Comparison of ENCODE assay signal across 9 cellular contexts in genomic region chr4:2040391-2041233, GRCh38. TPM values are rescaled to one million over a fixed set of nuclear protein-coding genes. Genes with fewer than 3 reads are reported as not detected.
DNase-seq lines count a peak whose midpoint lies in the region; ATAC-seq and TF ChIP-seq lines count a peak whose summit lies in the region.
"Had no signal": no experiment of that assay in that cellular context is flagged by ENCODE, and none has a peak within 500 bp of the region (broad histone marks: within the 10 kb centered on the region; RNA-seq: fewer than 3 reads in every experiment).

No MANE protein-coding gene starts in this region.

- peaks cover 2% of the 10 kb centered on the region; the same call in 1 of the 3 replicates for H3K4me1 Mint-ChIP-seq in GM23338

- peak overlapping the region; percentile 28; the same call in 1 of the 2 replicates for H2AFZ ChIP-seq in GM23338

- H3K36me3 ChIP-seq in GM23338 (ENCODE audit: insufficient read depth), result no peaks in the 10 kb centered on the region; the same call in 1 of the 2 replicates
- H3K36me3 ChIP-seq in WERI-Rb-1, result peaks cover 7% of the 10 kb centered on the region
- no peaks in the 10 kb centered on the region for H3K36me3 ChIP-seq in gastrocnemius medialis

- in situ Hi-C loops in gastrocnemius medialis (cut with MboI; ENCODE audit: low sequenced_read_pairs in 4 of 4), result no loop called here

- H3K9me3 ChIP-seq in WERI-Rb-1 (ENCODE audit: severe bottlenecking) (no peaks in the 10 kb centered on the region), right cardiac atrium (ENCODE audit: control insufficient read depth, low read length) (no peaks in the 10 kb centered on the region), gastrocnemius medialis (no peaks in the 10 kb centered on the region)

- peak overlapping the region; percentile 92 for H3K4me2 ChIP-seq in GM23338

- TF ChIP-seq POLR2A in gastrocnemius medialis (IDR thresholded peaks at IDR 0.05), result no peak

- peak overlapping the region; percentile 55 for H3K4me3 Mint-ChIP-seq in GM23338

- H3K36me3 Mint-ChIP-seq in GM23338 (ENCODE audit: low read depth), result peaks cover 3% of the 10 kb centered on the region; the same call in 1 of the 3 replicates

- H3K9me2 ChIP-seq in GM23338 (ENCODE audit: insufficient read depth), result no peaks in the 10 kb centered on the region

- 4% methylated on average over 91 of the region's 91 CpGs for WGBS in right cardiac atrium

- DNase-seq in GM23338 (ENCODE audit: low spot score) (peak; percentile 70), WERI-Rb-1 (no peak), right cardiac atrium (peak in 2 of 3 donors; percentile 47 to 53), gastrocnemius medialis (no peak), HEK293T (ENCODE audit: extremely low spot score) (no peak), GM10266 (ENCODE audit: extremely low spot score) (no peak)
- DNase-seq: activated CD4-positive, CD25-positive, alpha-beta regulatory T cell had no signal

- CTCF ChIA-PET in HEK293T (lab: Yijun Ruan, JAX), result no interaction called here

- peaks cover 33% of the 10 kb centered on the region for H3K27me3 Mint-ChIP-seq in GM23338 (ENCODE audit: insufficient read depth, low read depth, poor library complexity)

- H3K4me3 ChIP-seq in GM23338 (peak overlapping the region; percentile 75), WERI-Rb-1 (ENCODE audit: low read depth, low read length) (peak overlapping the region; percentile 70), right cardiac atrium (ENCODE audit: low read length) (peak overlapping the region; percentile 92), gastrocnemius medialis (peak overlapping the region; percentile 61 to 68 (median 65))

- H3K27ac ChIP-seq in GM23338 (ENCODE audit: low read depth), result no peak overlapping the region
- H3K27ac ChIP-seq in WERI-Rb-1, result no peak overlapping the region
- H3K27ac ChIP-seq in right cardiac atrium (ENCODE audit: low read length), result no peak overlapping the region
- H3K27ac ChIP-seq in gastrocnemius medialis, result no peak overlapping the region

- H3K27ac Mint-ChIP-seq in GM23338, result no peak overlapping the region

- no peaks in the 10 kb centered on the region for H3F3A ChIP-seq in GM23338 (replicated peaks; ENCODE audit: low read depth)

- TF ChIP-seq CTCF in GM23338 (conservative IDR thresholded peaks at IDR 0.05; ENCODE audit: low read depth in 2 of 2) (no peak), WERI-Rb-1 (IDR thresholded peaks at IDR 0.05; ENCODE audit: low read depth, low read length) (no peak), gastrocnemius medialis (IDR thresholded peaks at IDR 0.05 in 4 of 5, conservative IDR thresholded peaks at IDR 0.05 in 1 of 5) (no peak), GM10266 (IDR thresholded peaks at IDR 0.05; ENCODE audit: control insufficient read depth, insufficient read depth, low read depth, missing control alignments) (no peak)

- H3K9me3 Mint-ChIP-seq in GM23338, result peaks cover 3% of the 10 kb centered on the region; the same call in 2 of the 3 replicates

- no peaks in the 10 kb centered on the region for H3K79me2 ChIP-seq in GM23338 (replicated peaks; ENCODE audit: insufficient read depth)

- intact Hi-C loops in right cardiac atrium (cut with DNase I), result no loop called here
- intact Hi-C loops in gastrocnemius medialis (cut with DNase I; ENCODE audit: low total_unique reads), result no loop called here

- H3K4me1 ChIP-seq in GM23338 (ENCODE audit: insufficient read depth), result no peaks in the 10 kb centered on the region
- H3K4me1 ChIP-seq in right cardiac atrium (ENCODE audit: control insufficient read depth, insufficient read depth, low read length), result no peaks in the 10 kb centered on the region
- H3K4me1 ChIP-seq in gastrocnemius medialis, result peaks cover 0 to 15% of the 10 kb centered on the region in 2 donors

- H4K20me1 ChIP-seq in GM23338 (replicated peaks; ENCODE audit: insufficient read depth), result no peaks in the 10 kb centered on the region; the same call in 1 of the 2 replicates

- H3K27me3 ChIP-seq in GM23338 (ENCODE audit: insufficient read depth) (peaks cover 85% of the 10 kb centered on the region), WERI-Rb-1 (ENCODE audit: insufficient read depth, low read depth, severe bottlenecking) (peaks cover 4% of the 10 kb centered on the region), right cardiac atrium (ENCODE audit: control insufficient read depth, insufficient read depth) (no peaks in the 10 kb centered on the region), gastrocnemius medialis (peaks cover 22 to 61% (median 48%) of the 10 kb centered on the region in 3 donors)

- peak; percentile 53 for ATAC-seq in GM23338
- peak; percentile 18 for ATAC-seq in right cardiac atrium
- no peak for ATAC-seq in gastrocnemius medialis
- no peak for ATAC-seq in GM19324 (IDR thresholded peaks at IDR 0.05; ENCODE audit: low FRiP score, unreplicated experiment)
- ATAC-seq in GM18909 (IDR thresholded peaks at IDR 0.05; ENCODE audit: poor library complexity, unreplicated experiment), result no peak

- POLR2A ChIA-PET in HEK293T (lab: Yijun Ruan, JAX), result interaction anchor here (1.6 kb wide), 1 partner anchor 31 kb away, joined by 10 read pairs; the partner anchor contains the start of gene NELFA

TF ChIP-seq in GM23338, 12 proteins besides CTCF, POLR2A, EP300 and RAD21:
- TF ChIP-seq EZH2phosphoT487 (IDR thresholded peaks at IDR 0.05; ENCODE audit: unreplicated experiment), result peak; percentile 55
- no peak for TF ChIP-seq STAT1 (IDR thresholded peaks at IDR 0.05; ENCODE audit: unreplicated experiment)

TF ChIP-seq in HEK293T, 16 proteins besides CTCF, POLR2A, EP300 and RAD21:
- TF ChIP-seq ZNF384 (IDR thresholded peaks at IDR 0.05), result no peak
- no peak for TF ChIP-seq HDGF (IDR thresholded peaks at IDR 0.05; ENCODE audit: borderline replicate concordance)
- TF ChIP-seq NFRKB (IDR thresholded peaks at IDR 0.05), result no peak
- no peak for TF ChIP-seq FOXM1 (IDR thresholded peaks at IDR 0.05; ENCODE audit: borderline replicate concordance)
- no peak for TF ChIP-seq SP1 (IDR thresholded peaks at IDR 0.05)
- no peak for TF ChIP-seq FOXA1 (IDR thresholded peaks at IDR 0.05)
- TF ChIP-seq ELF4 (IDR thresholded peaks at IDR 0.05), result no peak
- TF ChIP-seq SUZ12 (IDR thresholded peaks at IDR 0.05), result no peak

RNA-seq across cellular contexts. Expression of gene NAT8L, which starts 18.5 kb away (rescaled TPM):
- 7.7 and 9.7 TPM in 2 replicates for total RNA-seq in GM23338 (2014; rRNA removed; shearing (Covaris generic))
- polyA plus RNA-seq in GM23338 (2016; fragmentation: Nextera tagmentation; extraction: Ambion mirVana), result 1.6 and 1.7 TPM in 2 replicates
- total RNA-seq in right cardiac atrium, result 1 to 10 TPM; 2.9 to 5.2 (median 3.6) TPM
- polyA plus RNA-seq in right cardiac atrium, result 2.8 TPM
- 1 to 10 TPM; 1.5 to 3.2 (median 1.8) TPM for total RNA-seq in gastrocnemius medialis

RNA-seq across cellular contexts. Expression of gene NELFA, which starts 31.8 kb away (rescaled TPM):
- total RNA-seq in GM23338 (2014; rRNA removed; shearing (Covaris generic)), result 60.8 and 62.8 TPM in 2 replicates
- polyA plus RNA-seq in GM23338 (2016; fragmentation: Nextera tagmentation; extraction: Ambion mirVana) (62.2 and 63.3 TPM in 2 replicates), right cardiac atrium (11.2 TPM)
- total RNA-seq in right cardiac atrium (10 to 100 TPM; 11.9 to 14.9 (median 13.6) TPM), gastrocnemius medialis (10 to 100 TPM in 3 of 4 donors, 1 to 10 TPM in 1; 8.1 to 21.1 (median 15.9) TPM)

Comparison
In these comparisons a context has a peak if more than half of its experiments do, and no peak if none do; other contexts are left out.
1. ATAC-seq: peak in GM23338 (single experiment) and right cardiac atrium (2 of 2); none in gastrocnemius medialis (0 of 2), GM19324 (single experiment) and GM18909 (single experiment).
2. DNase-seq: peak in GM23338 (single experiment) and right cardiac atrium (2 of 3); none in WERI-Rb-1 (single experiment), gastrocnemius medialis (0 of 2), HEK293T (single experiment) and GM10266 (single experiment).
3. Peak in every context shown above with its lines, with median percentiles within 50 percentile points of each other: H3K4me3 ChIP-seq.